In the genomic region with DNA sequence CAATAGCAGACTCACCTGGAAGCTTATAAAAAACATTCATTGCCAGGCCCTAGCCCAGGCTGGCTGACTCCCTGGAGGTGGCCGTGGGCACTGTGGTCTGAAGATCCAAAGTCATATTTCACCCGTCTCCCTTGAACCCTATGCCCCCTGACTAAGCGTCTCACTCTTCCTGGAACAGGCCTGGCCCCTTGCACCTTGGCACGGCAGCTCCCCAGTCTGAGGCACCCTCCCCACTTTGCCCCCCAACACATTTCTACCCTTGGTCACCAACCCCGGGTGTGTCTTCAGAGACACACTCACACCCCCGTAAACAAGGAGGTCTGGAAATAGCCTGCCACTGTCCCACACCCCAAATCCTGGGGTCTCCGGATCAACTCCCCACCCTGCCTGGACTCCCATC, we compare ENCODE assay signal across 27 cellular contexts.
"Had no signal": no experiment of that assay in that cellular context is flagged by ENCODE, and none has a peak within 500 bp of the region (broad histone marks: within the 10 kb centered on the region; RNA-seq: fewer than 3 reads in every experiment).

No MANE protein-coding gene starts in this region.

- H3K36me3 ChIP-seq: brain microvascular endothelial cell, esophagus squamous epithelium, gastroesophageal sphincter had no signal

- H3K27ac ChIP-seq: brain microvascular endothelial cell, esophagus squamous epithelium, gastroesophageal sphincter, VCaP had no signal

- H3K27ac Mint-ChIP-seq: activated CD4-positive, alpha-beta memory T cell treated with anti-CD3 and anti-CD28 coated beads, Interleukin-2, amount 10 ng/mL, durations not matched to agents 7 days and 5 days; activated CD4-positive, alpha-beta T cell treated with anti-CD3 and anti-CD28 coated beads, Interleukin-2, amount 10 ng/mL, durations not matched to agents 7 days and 5 days; activated naive CD4-positive, alpha-beta T cell treated with anti-CD3 and anti-CD28 coated beads for 36 hours; activated naive CD4-positive, alpha-beta T cell treated with anti-CD3 and anti-CD28 coated beads, Interleukin-2, amount 50 U/mL, for 24 hours; activated naive CD8-positive, alpha-beta T cell treated with anti-CD3 and anti-CD28 coated beads for 36 hours; activated T-helper 1 cell treated with anti-CD3 and anti-CD28 coated beads, Interleukin-12 subunit alpha, Interleukin-12 subunit beta, Interleukin-2, Interleukin-4 antibody, amounts not matched to agents 30 ng/mL and 10 ng/mL and 1 ng/mL, durations not matched to agents 14 hours and 24 hours and 36 hours; activated T-helper 2 cell treated with anti-CD3 and anti-CD28 coated beads, Interferon-gamma antibody, Interleukin-2, Interleukin-4, amounts not matched to agents 10 μg/mL and 5 μg/mL and 100 μg/mL, durations not matched to agents 14 hours and 24 hours and 36 hours; WTC11 had no signal

- DNase-seq: activated CD4-positive, alpha-beta memory T cell treated with anti-CD3 and anti-CD28 coated beads, Interleukin-2, amount 10 ng/mL, durations not matched to agents 7 days and 5 days; activated CD4-positive, alpha-beta T cell treated with anti-CD3 and anti-CD28 coated beads for 1 hour; activated CD4-positive, alpha-beta T cell treated with anti-CD3 and anti-CD28 coated beads for 4 hours; activated CD4-positive, alpha-beta T cell treated with anti-CD3 and anti-CD28 coated beads, Interleukin-2, amount 10 ng/mL, durations not matched to agents 7 days and 5 days; activated CD4-positive, alpha-beta T cell treated with anti-CD3 and anti-CD28 coated beads, Interleukin-2, amount 50 U/mL, for 4 hours; activated effector memory CD4-positive, alpha-beta T cell treated with anti-CD3 and anti-CD28 coated beads, Interleukin-2, amount 50 U/mL, for 16 hours; activated naive CD4-positive, alpha-beta T cell treated with anti-CD3 and anti-CD28 coated beads for 36 hours; activated naive CD8-positive, alpha-beta T cell treated with anti-CD3 and anti-CD28 coated beads for 36 hours; activated T-cell treated with anti-CD3 and anti-CD28 coated beads, Interleukin-2, amount 50 U/mL, for 48 hours; amniotic stem cell; anterior cingulate cortex; brain microvascular endothelial cell; cortex of kidney; dermis blood vessel endothelial cell; effector CD4-positive, alpha-beta T cell; effector memory CD8-positive, alpha-beta T cell; erythroblast; esophagus squamous epithelium; foreskin melanocyte; T-helper 2 cell had no signal

- H3K4me1 ChIP-seq: esophagus squamous epithelium, gastroesophageal sphincter had no signal

- H3K4me1 Mint-ChIP-seq: activated CD4-positive, alpha-beta memory T cell treated with anti-CD3 and anti-CD28 coated beads, Interleukin-2, amount 10 ng/mL, durations not matched to agents 7 days and 5 days; activated CD4-positive, alpha-beta T cell treated with anti-CD3 and anti-CD28 coated beads, Interleukin-2, amount 10 ng/mL, durations not matched to agents 7 days and 5 days; activated naive CD4-positive, alpha-beta T cell treated with anti-CD3 and anti-CD28 coated beads, Interleukin-2, amount 50 U/mL, for 24 hours; activated naive CD8-positive, alpha-beta T cell treated with anti-CD3 and anti-CD28 coated beads for 36 hours; central memory CD8-positive, alpha-beta T cell; WTC11 had no signal

- H3K27me3 ChIP-seq: brain microvascular endothelial cell had no signal

- H3K4me3 Mint-ChIP-seq: activated CD4-positive, alpha-beta memory T cell treated with anti-CD3 and anti-CD28 coated beads, Interleukin-2, amount 10 ng/mL, durations not matched to agents 7 days and 5 days; activated CD4-positive, alpha-beta T cell treated with anti-CD3 and anti-CD28 coated beads, Interleukin-2, amount 10 ng/mL, durations not matched to agents 7 days and 5 days; activated naive CD4-positive, alpha-beta T cell treated with anti-CD3 and anti-CD28 coated beads for 36 hours; activated naive CD4-positive, alpha-beta T cell treated with anti-CD3 and anti-CD28 coated beads, Interleukin-2, amount 50 U/mL, for 24 hours; activated naive CD8-positive, alpha-beta T cell treated with anti-CD3 and anti-CD28 coated beads for 36 hours; activated T-helper 1 cell treated with anti-CD3 and anti-CD28 coated beads, Interleukin-12 subunit alpha, Interleukin-12 subunit beta, Interleukin-2, Interleukin-4 antibody, amounts not matched to agents 30 ng/mL and 10 ng/mL and 1 ng/mL, durations not matched to agents 14 hours and 24 hours and 36 hours; central memory CD8-positive, alpha-beta T cell; effector memory CD8-positive, alpha-beta T cell; WTC11 had no signal

- ATAC-seq: effector memory CD8-positive, alpha-beta T cell; gastroesophageal sphincter; WTC11 had no signal

- H3K4me3 ChIP-seq: esophagus squamous epithelium, gastroesophageal sphincter had no signal

- H3K9me3 ChIP-seq: esophagus squamous epithelium, gastroesophageal sphincter had no signal

- H3K9me3 Mint-ChIP-seq: activated CD4-positive, alpha-beta memory T cell treated with anti-CD3 and anti-CD28 coated beads, Interleukin-2, amount 10 ng/mL, durations not matched to agents 7 days and 5 days; activated CD4-positive, alpha-beta T cell treated with anti-CD3 and anti-CD28 coated beads, Interleukin-2, amount 10 ng/mL, durations not matched to agents 7 days and 5 days; activated naive CD4-positive, alpha-beta T cell treated with anti-CD3 and anti-CD28 coated beads for 36 hours; activated naive CD4-positive, alpha-beta T cell treated with anti-CD3 and anti-CD28 coated beads, Interleukin-2, amount 50 U/mL, for 24 hours; activated naive CD8-positive, alpha-beta T cell treated with anti-CD3 and anti-CD28 coated beads for 36 hours; activated T-helper 1 cell treated with anti-CD3 and anti-CD28 coated beads, Interleukin-12 subunit alpha, Interleukin-12 subunit beta, Interleukin-2, Interleukin-4 antibody, amounts not matched to agents 30 ng/mL and 10 ng/mL and 1 ng/mL, durations not matched to agents 14 hours and 24 hours and 36 hours; activated T-helper 2 cell treated with anti-CD3 and anti-CD28 coated beads, Interferon-gamma antibody, Interleukin-2, Interleukin-4, amounts not matched to agents 10 μg/mL and 5 μg/mL and 100 μg/mL, durations not matched to agents 14 hours and 24 hours and 36 hours; central memory CD8-positive, alpha-beta T cell; effector memory CD8-positive, alpha-beta T cell had no signal

- H3K36me3 Mint-ChIP-seq: activated naive CD4-positive, alpha-beta T cell treated with anti-CD3 and anti-CD28 coated beads, Interleukin-2, amount 50 U/mL, for 24 hours; activated naive CD8-positive, alpha-beta T cell treated with anti-CD3 and anti-CD28 coated beads for 36 hours had no signal

- H3K27me3 Mint-ChIP-seq: activated CD4-positive, alpha-beta T cell treated with anti-CD3 and anti-CD28 coated beads, Interleukin-2, amount 10 ng/mL, durations not matched to agents 7 days and 5 days; activated naive CD4-positive, alpha-beta T cell treated with anti-CD3 and anti-CD28 coated beads, Interleukin-2, amount 50 U/mL, for 24 hours; central memory CD8-positive, alpha-beta T cell; effector memory CD8-positive, alpha-beta T cell had no signal
